Comparison of ENCODE assay signal across 15 cellular contexts in genomic region chr9:97665742-97666141, GRCh38.
"Had no signal": no experiment of that assay in that cellular context is flagged by ENCODE, and none has a peak within 500 bp of the region (broad histone marks: within the 10 kb centered on the region; RNA-seq: fewer than 3 reads in every experiment).

No MANE protein-coding gene starts in this region.

- ATAC-seq: lower lobe of right lung; sciatic nerve; stimulated activated memory B cell treated with anti-CD40 and anti-IgM and Interleukin-4, amounts not matched to agents 10 μg/mL and 1 μg/mL and 100 μg/mL, for 72 hours had no signal

- H3K4me3 Mint-ChIP-seq: dendritic cell treated with granulocyte-macrophage colony-stimulating factor and Interleukin-4, amounts not matched to agents 40 ng/mL and 50 ng/mL, for 4 days; nephron; stimulated activated memory B cell treated with anti-CD40 and anti-IgM and Interleukin-4, amounts not matched to agents 10 μg/mL and 1 μg/mL and 100 μg/mL, for 72 hours had no signal

- H3K9me3 Mint-ChIP-seq: dendritic cell treated with granulocyte-macrophage colony-stimulating factor and Interleukin-4, amounts not matched to agents 40 ng/mL and 50 ng/mL, for 4 days; nephron; stimulated activated memory B cell treated with anti-CD40 and anti-IgM and Interleukin-4, amounts not matched to agents 10 μg/mL and 1 μg/mL and 100 μg/mL, for 72 hours had no signal

- H3K27ac Mint-ChIP-seq: dendritic cell treated with granulocyte-macrophage colony-stimulating factor and Interleukin-4, amounts not matched to agents 40 ng/mL and 50 ng/mL, for 4 days; nephron had no signal

- H3K27ac ChIP-seq: epithelial cell of prostate, lower lobe of right lung, thyroid gland, WERI-Rb-1 had no signal

- H3K4me1 ChIP-seq: lower lobe of right lung had no signal

- H3K27me3 Mint-ChIP-seq: dendritic cell treated with granulocyte-macrophage colony-stimulating factor and Interleukin-4, amounts not matched to agents 40 ng/mL and 50 ng/mL, for 4 days; stimulated activated memory B cell treated with anti-CD40 and anti-IgM and Interleukin-4, amounts not matched to agents 10 μg/mL and 1 μg/mL and 100 μg/mL, for 72 hours had no signal

- H3K4me1 Mint-ChIP-seq: nephron had no signal

- H3K9me3 ChIP-seq: lower lobe of right lung, thyroid gland had no signal

- FAIRE-seq: keratinocyte had no signal

- H3K4me3 ChIP-seq: lower lobe of right lung, smooth muscle cell, thyroid gland had no signal

- H3K27me3 ChIP-seq: thyroid gland had no signal

- DNase-seq: activated CD4-positive, alpha-beta T cell treated with anti-CD3 and anti-CD28 coated beads for 4 hours; effector memory CD4-positive, alpha-beta T cell; hippocampal formation; lower lobe of right lung; nucleus accumbens; stimulated activated CD4-positive, alpha-beta T cell treated with anti-CD3 and anti-CD28 coated beads, Interleukin-4, amount 100 ng/mL, for 24 hours; thyroid gland; WERI-Rb-1 had no signal
